In the genomic region with DNA sequence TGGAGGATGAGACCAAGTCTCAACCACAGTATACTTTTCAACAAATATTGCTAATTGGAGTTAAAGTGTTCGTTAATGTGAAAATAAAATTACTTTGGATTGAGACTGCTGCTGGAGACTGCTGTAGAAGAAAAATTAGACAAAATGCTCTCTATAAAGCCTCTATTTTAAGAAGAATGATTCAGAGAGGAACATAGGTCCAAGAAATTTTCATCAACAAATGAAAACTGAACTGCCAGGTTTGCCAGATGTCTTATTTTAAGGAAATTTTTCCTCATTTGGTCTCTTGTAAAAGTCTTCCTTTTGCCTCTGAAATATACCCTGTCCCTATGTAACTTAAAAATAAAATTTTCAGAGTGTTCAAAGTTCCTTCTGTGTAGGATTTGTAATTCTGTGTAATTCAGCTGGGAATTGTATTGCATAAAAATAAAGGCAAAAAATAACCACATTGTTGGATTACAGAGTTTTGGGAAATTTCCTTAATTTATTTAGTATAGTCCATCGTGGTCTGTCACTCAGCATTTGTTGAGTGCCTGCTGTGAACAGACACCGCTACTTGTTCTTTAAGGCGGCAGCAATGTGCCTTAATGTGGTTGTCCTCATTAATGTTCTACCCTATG, we compare ENCODE assay signal across 16 cellular contexts. TPM values are rescaled to one million over a fixed set of nuclear protein-coding genes. Genes with fewer than 3 reads are reported as not detected.
DNase-seq lines count a peak whose midpoint lies in the region; ATAC-seq and TF ChIP-seq lines count a peak whose summit lies in the region.
"Had no signal": no experiment of that assay in that cellular context is flagged by ENCODE, and none has a peak within 500 bp of the region (broad histone marks: within the 10 kb centered on the region; RNA-seq: fewer than 3 reads in every experiment).

No MANE protein-coding gene starts in this region.

- H3K36me3 ChIP-seq in ascending aorta (no peaks in the 10 kb centered on the region), gastroesophageal sphincter (no peaks in the 10 kb centered on the region), muscle layer of duodenum (ENCODE audit: control insufficient read depth in 1 of 2, insufficient read depth in 2 of 2, low read length in 2 of 2) (no peaks in the 10 kb centered on the region), thoracic aorta (no peaks in the 10 kb centered on the region), brain microvascular endothelial cell (replicated peaks) (no peaks in the 10 kb centered on the region), Karpas-422 (ENCODE audit: insufficient read depth, low read length) (no peaks in the 10 kb centered on the region), colonic mucosa (no peaks in the 10 kb centered on the region)

- no peak for TF ChIP-seq CTCF in ascending aorta (IDR thresholded peaks at IDR 0.05)
- TF ChIP-seq CTCF in gastroesophageal sphincter (IDR thresholded peaks at IDR 0.05): no peak
- no peak for TF ChIP-seq CTCF in thoracic aorta (IDR thresholded peaks at IDR 0.05)
- TF ChIP-seq CTCF in brain microvascular endothelial cell (IDR thresholded peaks at IDR 0.05; ENCODE audit: low read depth, low read length, missing control alignments): no peak
- no peak for TF ChIP-seq CTCF in colonic mucosa (IDR thresholded peaks at IDR 0.05)

- H3K27me3 ChIP-seq in ascending aorta (no peaks in the 10 kb centered on the region), gastroesophageal sphincter (no peaks in the 10 kb centered on the region), muscle layer of duodenum (ENCODE audit: low read depth, low read length) (no peaks in the 10 kb centered on the region), thoracic aorta (replicated peaks; ENCODE audit: insufficient read depth) (no peaks in the 10 kb centered on the region), brain microvascular endothelial cell (replicated peaks) (no peaks in the 10 kb centered on the region), Karpas-422 (ENCODE audit: low read length) (no peaks in the 10 kb centered on the region), colonic mucosa (no peaks in the 10 kb centered on the region)

- WGBS in gastroesophageal sphincter (ENCODE audit: low coverage in 1 of 2), 2 donors: 54 to 67% methylated on average over 4 of the region's 4 CpGs

- no peaks in the 10 kb centered on the region for H3K9me2 ChIP-seq in Karpas-422 (replicated peaks; ENCODE audit: insufficient read depth, low read length)

- H3K9ac ChIP-seq in Karpas-422 (ENCODE audit: low read length): no peak overlapping the region
- H3K9ac ChIP-seq in colonic mucosa (ENCODE audit: low read depth in 2 of 2, low read length in 2 of 2): no peak overlapping the region

- ATAC-seq in gastroesophageal sphincter (no peak), thoracic aorta (ENCODE audit: insufficient number of reproducible peaks, low FRiP score, low read depth) (peak; percentile 45)
- ATAC-seq: GM12878, K562, PC-3 had no signal

- no peak for TF ChIP-seq POLR2A in gastroesophageal sphincter (IDR thresholded peaks at IDR 0.05)

- intact Hi-C loops in ascending aorta (cut with DNase I) (loop anchor here (2.0 kb wide), 2 partner anchors 18 to 28 kb away; a partner anchor contains a TSS), colonic mucosa (cut with DNase I) (no loop called here)

- H3K4me2 ChIP-seq in Karpas-422 (ENCODE audit: low read depth, low read length, poor library complexity, severe bottlenecking): no peak overlapping the region

- no peak for TF ChIP-seq EP300 in gastroesophageal sphincter (IDR thresholded peaks at IDR 0.05)

- H3K4me1 ChIP-seq in ascending aorta (peaks cover 13 to 60% of the 10 kb centered on the region in 2 donors), gastroesophageal sphincter (peaks cover 0 to 45% (median 7%) of the 10 kb centered on the region in 3 donors), muscle layer of duodenum (ENCODE audit: control insufficient read depth in 1 of 2, insufficient read depth in 2 of 2, low read length in 2 of 2) (peaks cover 3 to 22% of the 10 kb centered on the region in 2 donors), thoracic aorta (ENCODE audit: control insufficient read depth in 1 of 2, low read depth in 2 of 2) (peaks cover 35 to 75% of the 10 kb centered on the region in 2 donors), Karpas-422 (ENCODE audit: low read length) (no peaks in the 10 kb centered on the region), colonic mucosa (no peaks in the 10 kb centered on the region)

- H3K27ac ChIP-seq in ascending aorta (peak overlapping the region; percentile 81 to 92), gastroesophageal sphincter (peak overlapping the region in 3 of 4 donors; percentile 46 to 65 (median 48)), muscle layer of duodenum (ENCODE audit: low read length) (peak overlapping the region; percentile 35), thoracic aorta (peak overlapping the region; percentile 76 to 85), brain microvascular endothelial cell (no peak overlapping the region), Karpas-422 (ENCODE audit: low read length) (no peak overlapping the region), colonic mucosa (no peak overlapping the region)

- H3K9me3 ChIP-seq in ascending aorta (no peaks in the 10 kb centered on the region), gastroesophageal sphincter (no peaks in the 10 kb centered on the region), muscle layer of duodenum (ENCODE audit: control insufficient read depth in 1 of 2, low read length in 2 of 2) (no peaks in the 10 kb centered on the region), thoracic aorta (no peaks in the 10 kb centered on the region), Karpas-422 (ENCODE audit: low read length) (no peaks in the 10 kb centered on the region), colonic mucosa (no peaks in the 10 kb centered on the region)

- peaks cover 29% of the 10 kb centered on the region; the same call in 1 of the 2 replicates for H4K20me1 ChIP-seq in Karpas-422 (ENCODE audit: insufficient read depth, low read depth, low read length)

- DNase-seq in ascending aorta (ENCODE audit: low spot score in 2 of 2) (no peak), thoracic aorta (ENCODE audit: low spot score) (no peak), brain microvascular endothelial cell (no peak), Karpas-422 (no peak), NCI-H524 (lab: John Stamatoyannopoulos, UW) (no peak), colonic mucosa (no peak)
- DNase-seq: AML-193; CD4-positive, CD25-positive, alpha-beta regulatory T cell; DMS79; HCEC 1CT; NCI-H1694 treated with DMSO at 0.1 percent for 48 hours; PC-3 had no signal

- H3K4me3 ChIP-seq in ascending aorta: no peak overlapping the region
- no peak overlapping the region for H3K4me3 ChIP-seq in gastroesophageal sphincter
- H3K4me3 ChIP-seq in muscle layer of duodenum (ENCODE audit: low read depth in 1 of 2, low read length in 2 of 2): no peak overlapping the region
- H3K4me3 ChIP-seq in thoracic aorta: peak overlapping the region; percentile 29
- H3K4me3 ChIP-seq in brain microvascular endothelial cell (ENCODE audit: low read depth, low read length): no peak overlapping the region
- H3K4me3 ChIP-seq in Karpas-422 (ENCODE audit: low read length): no peak overlapping the region
- no peak overlapping the region for H3K4me3 ChIP-seq in colonic mucosa
- H3K4me3 ChIP-seq: GM12878, K562 had no signal

- peaks cover 18% of the 10 kb centered on the region for H3K79me2 ChIP-seq in Karpas-422 (ENCODE audit: low read length)

- no peak overlapping the region for H2AFZ ChIP-seq in Karpas-422 (ENCODE audit: low read length)

- in situ Hi-C loops in brain microvascular endothelial cell (cut with HindIII; ENCODE audit: low pct_ligation_motif_present, low sequenced_read_pairs): no loop called here

RNA-seq across cellular contexts. Expression of a gene that starts 27.4 kb away (rescaled TPM):
- 20.9 TPM for total RNA-seq in ascending aorta
- 100 to 1,000 TPM in 2 of 4 donors, 10 to 100 TPM in 2; 52.0 to 135 (median 88.4) TPM for total RNA-seq in gastroesophageal sphincter
- 10 to 100 TPM; 37.9 to 55.4 TPM for total RNA-seq in thoracic aorta
- 7.0 and 10.3 TPM in 2 replicates for total RNA-seq in Karpas-422 (2014; rRNA removed; shearing (Covaris generic); ENCODE audit: low replicate concordance)
- total RNA-seq in colonic mucosa: 10 to 100 TPM; 25.3 to 26.0 TPM

RNA-seq across cellular contexts. Expression of a gene that starts 28.6 kb away (rescaled TPM):
- 0.85 TPM for total RNA-seq in ascending aorta
- 10 to 100 TPM; 20.9 to 25.6 (median 23.2) TPM for total RNA-seq in gastroesophageal sphincter
- 10 to 100 TPM; 15.8 to 33.2 TPM for total RNA-seq in thoracic aorta
- total RNA-seq in Karpas-422 (2014; rRNA removed; shearing (Covaris generic); ENCODE audit: low replicate concordance): 15.9 and 19.1 TPM in 2 replicates
- total RNA-seq in colonic mucosa: 10 to 100 TPM; 24.6 to 27.4 TPM

Comparison
In these comparisons a context has a peak if more than half of its experiments do, and no peak if none do; other contexts are left out.
1. H3K27ac ChIP-seq: peak in ascending aorta (2 of 2), gastroesophageal sphincter (3 of 4), muscle layer of duodenum (single experiment) and thoracic aorta (2 of 2); none in brain microvascular endothelial cell (single experiment), Karpas-422 (single experiment) and colonic mucosa (single experiment).